In genomic region chr7:151512353-151512752, GRCh38 we compare ENCODE assay signal across 32 cellular contexts. TPM values are rescaled to one million over a fixed set of nuclear protein-coding genes. Genes with fewer than 3 reads are reported as not detected.
DNase-seq lines count a peak whose midpoint lies in the region; ATAC-seq and TF ChIP-seq lines count a peak whose summit lies in the region.
"Had no signal": no experiment of that assay in that cellular context is flagged by ENCODE, and none has a peak within 500 bp of the region (broad histone marks: within the 10 kb centered on the region; RNA-seq: fewer than 3 reads in every experiment).

No MANE protein-coding gene starts in this region.

- intact Hi-C loops in left ventricle myocardium inferior (cut with micrococcal nuclease): no loop called here
- intact Hi-C loops in sigmoid colon (cut with DNase I): no loop called here

- TF ChIP-seq POLR2A in sigmoid colon (IDR thresholded peaks at IDR 0.05): no peak

- H3K9me3 ChIP-seq in Loucy (ENCODE audit: insufficient read depth, low read depth, low read length) (no peaks in the 10 kb centered on the region), esophagus (ENCODE audit: control insufficient read depth in 2 of 2, insufficient read depth in 1 of 2, low read depth in 1 of 2, low read length in 1 of 2) (no peaks in the 10 kb centered on the region), left ventricle myocardium inferior (replicated peaks) (no peaks in the 10 kb centered on the region), sigmoid colon (no peaks in the 10 kb centered on the region)
- H3K9me3 ChIP-seq: BE2C, upper lobe of right lung had no signal

- H3F3A ChIP-seq in Loucy (ENCODE audit: low read depth): no peaks in the 10 kb centered on the region

- H3K27ac ChIP-seq in esophagus (ENCODE audit: low read depth in 2 of 2, low read length in 1 of 2): peak overlapping the region; percentile 34 to 42
- peak overlapping the region; percentile 42 for H3K27ac ChIP-seq in left ventricle myocardium inferior (replicated peaks)
- peak overlapping the region; percentile 18 to 98 (median 94) for H3K27ac ChIP-seq in sigmoid colon
- H3K27ac ChIP-seq: neural progenitor cell, parathyroid adenoma, upper lobe of right lung, WERI-Rb-1 had no signal

- H4K20me1 ChIP-seq in Loucy (ENCODE audit: insufficient read depth, low read length, poor library complexity, severe bottlenecking): peaks cover 100% of the 10 kb centered on the region

- H3K4me2 ChIP-seq in Loucy (ENCODE audit: low read depth, low read length, poor library complexity, severe bottlenecking): peak overlapping the region; percentile 98
- H3K4me2 ChIP-seq: neural progenitor cell had no signal

- no peak overlapping the region for H2AFZ ChIP-seq in Loucy (ENCODE audit: low read length)
- H2AFZ ChIP-seq: neural progenitor cell, parathyroid adenoma had no signal

- no peak for TF ChIP-seq CTCF in Loucy (conservative IDR thresholded peaks at IDR 0.05; ENCODE audit: low read length)
- TF ChIP-seq CTCF in left ventricle myocardium inferior (IDR thresholded peaks at IDR 0.05; ENCODE audit: borderline replicate concordance): no peak
- no peak for TF ChIP-seq CTCF in sigmoid colon (IDR thresholded peaks at IDR 0.05)

- H3K79me2 ChIP-seq in Loucy (ENCODE audit: insufficient read depth, low read length): peaks cover 100% of the 10 kb centered on the region

- 70 to 75% methylated on average over 7 of the region's 7 CpGs for WGBS in esophagus, 2 donors
- WGBS in sigmoid colon, 2 donors: 82 to 86% methylated on average over 7 of the region's 7 CpGs

- peak overlapping the region; percentile 1 for H3K9ac ChIP-seq in Loucy (ENCODE audit: low read depth, low read length, poor library complexity, severe bottlenecking)
- H3K9ac ChIP-seq: neural progenitor cell, parathyroid adenoma had no signal

- peak in 1 of 4 donors; percentile 17 for TF ChIP-seq EP300 in sigmoid colon (IDR thresholded peaks at IDR 0.05)

- ATAC-seq in HG02798 (IDR thresholded peaks at IDR 0.05; ENCODE audit: poor library complexity, unreplicated experiment) (no peak), HG03520 (IDR thresholded peaks at IDR 0.05; ENCODE audit: unreplicated experiment) (no peak)
- ATAC-seq: effector memory CD8-positive, alpha-beta T cell; HepG2 had no signal

- H3K36me3 ChIP-seq in Loucy (ENCODE audit: insufficient read depth, low read length): no peaks in the 10 kb centered on the region
- no peaks in the 10 kb centered on the region for H3K36me3 ChIP-seq in esophagus (ENCODE audit: control insufficient read depth in 2 of 2, insufficient read depth in 2 of 2, low read length in 1 of 2)
- H3K36me3 ChIP-seq in left ventricle myocardium inferior: no peaks in the 10 kb centered on the region
- no peaks in the 10 kb centered on the region for H3K36me3 ChIP-seq in sigmoid colon
- H3K36me3 ChIP-seq: BE2C, neural progenitor cell, upper lobe of right lung, WERI-Rb-1 had no signal

- peak overlapping the region; percentile 95 for H3K4me3 ChIP-seq in Loucy (ENCODE audit: low read length, poor library complexity, severe bottlenecking)
- no peak overlapping the region for H3K4me3 ChIP-seq in esophagus (ENCODE audit: low read depth in 1 of 2, low read length in 2 of 2)
- no peak overlapping the region for H3K4me3 ChIP-seq in left ventricle myocardium inferior
- H3K4me3 ChIP-seq in sigmoid colon: no peak overlapping the region
- H3K4me3 ChIP-seq: coronary artery, neural progenitor cell, upper lobe of right lung had no signal

- no peaks in the 10 kb centered on the region for H3K27me3 ChIP-seq in Loucy (ENCODE audit: insufficient read depth, low read length, poor library complexity, severe bottlenecking)
- H3K27me3 ChIP-seq in esophagus (ENCODE audit: control insufficient read depth in 1 of 2, insufficient read depth in 2 of 2, low read length in 2 of 2): no peaks in the 10 kb centered on the region
- no peaks in the 10 kb centered on the region for H3K27me3 ChIP-seq in left ventricle myocardium inferior (ENCODE audit: low read depth)
- H3K27me3 ChIP-seq in sigmoid colon: no peaks in the 10 kb centered on the region
- H3K27me3 ChIP-seq: BE2C, neural progenitor cell, upper lobe of right lung had no signal

- peaks cover 56% of the 10 kb centered on the region for H3K4me1 ChIP-seq in Loucy (ENCODE audit: insufficient read depth, low read length, poor library complexity, severe bottlenecking)
- peaks cover 4 to 5% of the 10 kb centered on the region in 2 donors for H3K4me1 ChIP-seq in esophagus (ENCODE audit: control insufficient read depth in 2 of 2, insufficient read depth in 2 of 2, low read length in 1 of 2)
- peaks cover 87% of the 10 kb centered on the region for H3K4me1 ChIP-seq in left ventricle myocardium inferior
- peaks cover 0 to 98% (median 80%) of the 10 kb centered on the region in 4 donors for H3K4me1 ChIP-seq in sigmoid colon
- H3K4me1 ChIP-seq: BE2C had no signal

- DNase-seq in left ventricle myocardium inferior (no peak), sigmoid colon (no peak), hypothalamus (lab: John Stamatoyannopoulos, UW) (no peak)
- DNase-seq in activated CD8-positive, alpha-beta memory T cell treated with anti-CD3 and anti-CD28 coated beads, Interleukin-2, amount 50 U/mL, for 48 hours: no peak
- DNase-seq: activated CD4-positive, alpha-beta T cell treated with anti-CD3 and anti-CD28 coated beads, Interleukin-2, amount 10 ng/mL, durations not matched to agents 24 days and 14 days; activated gamma-delta T cell treated with Interleukin-2 at 50 U/mL for 16 hours; activated naive CD8-positive, alpha-beta T cell treated with anti-CD3 and anti-CD28 coated beads, Interleukin-2, amount 10 ng/mL, durations not matched to agents 7 days and 5 days; activated T-cell treated with anti-CD3 and anti-CD28 coated beads, Interleukin-2, amount 50 U/mL, for 24 hours; BE2C; caudate nucleus; DMS53; effector memory CD8-positive, alpha-beta T cell; erythroblast; foreskin melanocyte; GDM1; hippocampal formation; immature natural killer cell; Kasumi-1; NCI-H1436 treated with DMSO at 0.1 percent for 48 hours; NCI-H345; NCI-H774; stimulated activated CD4-positive, alpha-beta T cell treated with anti-CD3 and anti-CD28 coated beads, Interleukin-4, amount 100 ng/mL, for 24 hours; upper lobe of right lung; WERI-Rb-1 had no signal

- H3K9me2 ChIP-seq in Loucy (replicated peaks; ENCODE audit: low read depth, low read length): no peaks in the 10 kb centered on the region

RNA-seq across cellular contexts. Expression of gene RHEB, which starts 7.3 kb away (rescaled TPM):
- 10 to 100 TPM; 48.5 to 58.2 TPM for polyA plus RNA-seq in esophagus
- total RNA-seq in left ventricle myocardium inferior: 113 TPM
- 100 to 1,000 TPM; 121 to 162 (median 136) TPM for total RNA-seq in sigmoid colon
- 100 to 1,000 TPM in 1 of 3 donors, 10 to 100 TPM in 2; 48.3 to 110 (median 91.3) TPM for polyA plus RNA-seq in sigmoid colon

Comparison
In these comparisons a context has a peak if more than half of its experiments do, and no peak if none do; other contexts are left out.
1. H3K27ac ChIP-seq: peak in every context shown above with its lines; median percentile 94 in sigmoid colon; 42 in left ventricle myocardium inferior; 38 in esophagus.